23 cellular contexts compared by ENCODE assay signal in the genomic region with DNA sequence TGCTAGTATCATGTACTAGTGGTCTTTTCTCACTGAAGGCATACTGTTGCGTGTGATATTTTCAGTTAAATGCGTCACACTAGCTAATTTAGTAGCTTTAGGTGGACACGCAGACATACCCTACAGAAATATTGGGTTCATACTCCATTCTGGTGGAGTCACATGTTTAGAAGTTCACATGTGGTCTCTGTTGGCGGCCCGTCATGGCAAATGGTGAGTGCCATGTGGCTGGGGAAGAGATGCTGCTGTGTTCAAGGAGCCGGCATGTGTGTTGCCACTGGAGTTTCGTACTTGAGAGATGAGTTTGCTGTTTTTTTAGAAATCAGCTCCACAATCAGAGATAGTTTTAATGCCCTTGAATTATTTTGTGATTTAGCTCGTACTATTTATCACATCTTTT. TPM values are rescaled to one million over a fixed set of nuclear protein-coding genes. Genes with fewer than 3 reads are reported as not detected.
DNase-seq lines count a peak whose midpoint lies in the region; ATAC-seq, FAIRE-seq and TF ChIP-seq lines count a peak whose summit lies in the region.
"Had no signal": no experiment of that assay in that cellular context is flagged by ENCODE, and none has a peak within 500 bp of the region (broad histone marks: within the 10 kb centered on the region; RNA-seq: fewer than 3 reads in every experiment).

No MANE protein-coding gene starts in this region.

- peaks cover 39% of the 10 kb centered on the region for H3K36me3 Mint-ChIP-seq in activated T-cell treated with anti-CD3 and anti-CD28 coated beads, Interleukin-2, amount 50 U/mL, for 24 hours (ENCODE audit: low read depth)
- H3K36me3 Mint-ChIP-seq in T-helper 17 cell (ENCODE audit: low read depth), result peaks cover 2% of the 10 kb centered on the region

- peak overlapping the region; percentile 44 for H3K27ac Mint-ChIP-seq in activated T-cell treated with anti-CD3 and anti-CD28 coated beads, Interleukin-2, amount 50 U/mL, for 24 hours
- H3K27ac Mint-ChIP-seq in T-helper 17 cell, result peak overlapping the region; percentile 60
- H3K27ac Mint-ChIP-seq: activated CD4-positive, alpha-beta memory T cell treated with anti-CD3 and anti-CD28 coated beads for 36 hours had no signal

- TF ChIP-seq POLR2A in erythroblast (IDR thresholded peaks at IDR 0.05; ENCODE audit: low read length), result no peak

- no peaks in the 10 kb centered on the region for H3K27me3 Mint-ChIP-seq in activated T-cell treated with anti-CD3 and anti-CD28 coated beads, Interleukin-2, amount 50 U/mL, for 24 hours
- H3K27me3 Mint-ChIP-seq in T-helper 17 cell, result no peaks in the 10 kb centered on the region
- H3K27me3 Mint-ChIP-seq: activated CD4-positive, alpha-beta memory T cell treated with anti-CD3 and anti-CD28 coated beads for 36 hours; CD4-positive, CD25-positive, alpha-beta regulatory T cell had no signal

- no peak for DNase-seq in activated T-cell treated with anti-CD3 and anti-CD28 coated beads, Interleukin-2, amount 50 U/mL, for 24 hours
- DNase-seq in activated T-cell treated with anti-CD3 and anti-CD28 coated beads, Interleukin-2, amount 50 U/mL, for 1 hour, result no peak
- DNase-seq in T-helper 17 cell, result no peak
- DNase-seq in erythroblast (lab: John Stamatoyannopoulos, UW), result peak; percentile 54 to 57
- no peak for DNase-seq in urothelium cell line (ENCODE audit: low spot score)
- DNase-seq in frontal cortex (ENCODE audit: low spot score in 2 of 2), result no peak
- DNase-seq in NCI-H2196 treated with DMSO at 0.1 percent for 48 hours (lab: John Stamatoyannopoulos, UW; ENCODE audit: unreplicated experiment), result no peak
- DNase-seq in GM19239 (ENCODE audit: insufficient read length, low spot score), result no peak
- DNase-seq: activated CD4-positive, alpha-beta memory T cell treated with anti-CD3 and anti-CD28 coated beads for 36 hours; activated naive CD4-positive, alpha-beta T cell treated with anti-CD3 and anti-CD28 coated beads, Interleukin-2, amount 50 U/mL, for 16 hours; activated T-cell treated with anti-CD3 and anti-CD28 coated beads for 4 hours; CD4-positive, CD25-positive, alpha-beta regulatory T cell; heart right ventricle; KBM-7; left lung; NCI-H2029 treated with DMSO at 0.1 percent for 48 hours; NCI-H510A; nucleus accumbens; SW 1271 had no signal

- peak; percentile 83 for FAIRE-seq in urothelium cell line (lab: Jason Lieb, UNC)
- FAIRE-seq in frontal cortex (lab: Jason Lieb, UNC), result no peak
- no peak for FAIRE-seq in GM19239 (lab: Jason Lieb, UNC)
- FAIRE-seq: A549 had no signal

- peaks cover 15% of the 10 kb centered on the region for H3K9me3 Mint-ChIP-seq in activated T-cell treated with anti-CD3 and anti-CD28 coated beads, Interleukin-2, amount 50 U/mL, for 24 hours

- H3K4me1 Mint-ChIP-seq in activated T-cell treated with anti-CD3 and anti-CD28 coated beads, Interleukin-2, amount 50 U/mL, for 24 hours (ENCODE audit: low read depth), result peaks cover 73% of the 10 kb centered on the region
- peaks cover 24% of the 10 kb centered on the region for H3K4me1 Mint-ChIP-seq in T-helper 17 cell

- H3K9me3 ChIP-seq in T-helper 17 cell (ENCODE audit: control insufficient read depth, low read length, poor library complexity, severe bottlenecking), result no peaks in the 10 kb centered on the region
- H3K9me3 ChIP-seq: A549, left lung, right atrium auricular region, tibial nerve had no signal

- no peak for ATAC-seq in T-helper 17 cell
- ATAC-seq: A549, heart right ventricle, left lung, Right ventricle myocardium inferior had no signal

- no peak overlapping the region for H3K4me3 Mint-ChIP-seq in activated T-cell treated with anti-CD3 and anti-CD28 coated beads, Interleukin-2, amount 50 U/mL, for 24 hours
- no peak overlapping the region for H3K4me3 Mint-ChIP-seq in T-helper 17 cell
- H3K4me3 Mint-ChIP-seq: activated CD4-positive, alpha-beta memory T cell treated with anti-CD3 and anti-CD28 coated beads for 36 hours; CD4-positive, CD25-positive, alpha-beta regulatory T cell had no signal

RNA-seq across cellular contexts. Expression of a gene that starts 41.6 kb away (rescaled TPM):
- total RNA-seq in T-helper 17 cell, result 10 to 100 TPM; 47.0 to 52.3 TPM
- 15.5 TPM for total RNA-seq in frontal cortex

Comparison
In these comparisons a context has a peak if more than half of its experiments do, and no peak if none do; other contexts are left out.
1. DNase-seq: peak in erythroblast (2 of 2); none in activated T-cell treated with anti-CD3 and anti-CD28 coated beads, Interleukin-2, amount 50 U/mL, for 24 hours (single experiment), activated T-cell treated with anti-CD3 and anti-CD28 coated beads, Interleukin-2, amount 50 U/mL, for 1 hour (single experiment), T-helper 17 cell (0 of 3), urothelium cell line (single experiment), frontal cortex (0 of 2), NCI-H2196 treated with DMSO at 0.1 percent for 48 hours (single experiment) and GM19239 (single experiment).